ENCODE assay signal across 10 cellular contexts in genomic region chr6:40586800-40587201, GRCh38. TPM values are rescaled to one million over a fixed set of nuclear protein-coding genes. Genes with fewer than 3 reads are reported as not detected.
DNase-seq lines count a peak whose midpoint lies in the region; ATAC-seq lines count a peak whose summit lies in the region.
"Had no signal": no experiment of that assay in that cellular context is flagged by ENCODE, and none has a peak within 500 bp of the region (broad histone marks: within the 10 kb centered on the region; RNA-seq: fewer than 3 reads in every experiment).

No MANE protein-coding gene starts in this region.

- H3K27ac ChIP-seq in aorta (ENCODE audit: low read depth in 1 of 2, low read length in 2 of 2), result no peak overlapping the region
- H3K27ac ChIP-seq: HL-60 had no signal

- no peaks in the 10 kb centered on the region for H3K27me3 ChIP-seq in aorta (ENCODE audit: control insufficient read depth in 1 of 2, insufficient read depth in 2 of 2, low read length in 1 of 2)

- peak overlapping the region; percentile 88 to 93 for H3K4me3 Mint-ChIP-seq in activated T-cell treated with anti-CD3 and anti-CD28 coated beads, Interleukin-2, amount 50 U/mL, for 72 hours
- peak overlapping the region; percentile 85 to 95 (median 90) for H3K4me3 Mint-ChIP-seq in immature natural killer cell
- peak overlapping the region; percentile 90 to 91 for H3K4me3 Mint-ChIP-seq in stimulated activated naive B cell treated with anti-CD40 and anti-IgM and Interleukin-4, amounts not matched to agents 10 μg/mL and 1 μg/mL and 100 μg/mL, for 72 hours

- no peak overlapping the region for H3K27ac Mint-ChIP-seq in activated T-cell treated with anti-CD3 and anti-CD28 coated beads, Interleukin-2, amount 50 U/mL, for 72 hours
- peak overlapping the region in 2 of 6 donors; percentile 70 to 94 for H3K27ac Mint-ChIP-seq in immature natural killer cell
- H3K27ac Mint-ChIP-seq in stimulated activated naive B cell treated with anti-CD40 and anti-IgM and Interleukin-4, amounts not matched to agents 10 μg/mL and 1 μg/mL and 100 μg/mL, for 72 hours, result no peak overlapping the region

- ATAC-seq in activated T-cell treated with anti-CD3 and anti-CD28 coated beads, Interleukin-2, amount 50 U/mL, for 72 hours (replicated peaks in 1 of 2), result no peak
- no peak for ATAC-seq in stimulated activated naive B cell treated with anti-CD40 and anti-IgM and Interleukin-4, amounts not matched to agents 10 μg/mL and 1 μg/mL and 100 μg/mL, for 72 hours (replicated peaks)
- ATAC-seq in aorta (ENCODE audit: low FRiP score), result no peak
- no peak for ATAC-seq in GM21619 (IDR thresholded peaks at IDR 0.05; ENCODE audit: unreplicated experiment)

- peaks cover 31% of the 10 kb centered on the region for H3K27me3 Mint-ChIP-seq in activated T-cell treated with anti-CD3 and anti-CD28 coated beads, Interleukin-2, amount 50 U/mL, for 72 hours (ENCODE audit: low read depth)
- peaks cover 10 to 17% (median 11%) of the 10 kb centered on the region in 3 donors for H3K27me3 Mint-ChIP-seq in immature natural killer cell (ENCODE audit: low read depth in 3 of 3)
- H3K27me3 Mint-ChIP-seq in stimulated activated naive B cell treated with anti-CD40 and anti-IgM and Interleukin-4, amounts not matched to agents 10 μg/mL and 1 μg/mL and 100 μg/mL, for 72 hours, result peaks cover 39 to 58% of the 10 kb centered on the region in 2 donors

- WGBS in aorta, 2 donors, result 1% methylated on average over 38 of the region's 38 CpGs

- H3K4me3 ChIP-seq in aorta (ENCODE audit: low read length in 2 of 2), result peak overlapping the region in 1 of 2 donors; percentile 16

- H3K36me3 Mint-ChIP-seq in activated T-cell treated with anti-CD3 and anti-CD28 coated beads, Interleukin-2, amount 50 U/mL, for 72 hours (ENCODE audit: insufficient read depth in 2 of 2), result no peaks in the 10 kb centered on the region
- H3K36me3 Mint-ChIP-seq in immature natural killer cell, result no peaks in the 10 kb centered on the region
- no peaks in the 10 kb centered on the region for H3K36me3 Mint-ChIP-seq in stimulated activated naive B cell treated with anti-CD40 and anti-IgM and Interleukin-4, amounts not matched to agents 10 μg/mL and 1 μg/mL and 100 μg/mL, for 72 hours

- no peaks in the 10 kb centered on the region for H3K9me3 Mint-ChIP-seq in activated T-cell treated with anti-CD3 and anti-CD28 coated beads, Interleukin-2, amount 50 U/mL, for 72 hours
- no peaks in the 10 kb centered on the region for H3K9me3 Mint-ChIP-seq in immature natural killer cell
- H3K9me3 Mint-ChIP-seq in stimulated activated naive B cell treated with anti-CD40 and anti-IgM and Interleukin-4, amounts not matched to agents 10 μg/mL and 1 μg/mL and 100 μg/mL, for 72 hours, result no peaks in the 10 kb centered on the region

- intact Hi-C loops in aorta (cut with DNase I), result loop anchor here in 1 of 2 donors (5.0 kb wide), 1 partner anchor 604 kb away; no protein-coding TSS in a partner anchor

- H3K4me1 Mint-ChIP-seq in activated T-cell treated with anti-CD3 and anti-CD28 coated beads, Interleukin-2, amount 50 U/mL, for 72 hours (ENCODE audit: low read depth), result peaks cover 6% of the 10 kb centered on the region
- peaks cover 0 to 47% of the 10 kb centered on the region in 2 donors for H3K4me1 Mint-ChIP-seq in immature natural killer cell
- peaks cover 9 to 18% of the 10 kb centered on the region in 2 donors for H3K4me1 Mint-ChIP-seq in stimulated activated naive B cell treated with anti-CD40 and anti-IgM and Interleukin-4, amounts not matched to agents 10 μg/mL and 1 μg/mL and 100 μg/mL, for 72 hours

- in situ Hi-C loops in G401 (cut with HindIII; ENCODE audit: low sequenced_read_pairs), result no loop called here

- H3K36me3 ChIP-seq in aorta (ENCODE audit: control insufficient read depth in 1 of 2, insufficient read depth in 2 of 2, low read length in 1 of 2), result no peaks in the 10 kb centered on the region

- H3K9me3 ChIP-seq in aorta (ENCODE audit: control insufficient read depth, low read length), result no peaks in the 10 kb centered on the region

- peak; percentile 72 for DNase-seq in NCI-H748 (lab: John Stamatoyannopoulos, UW; ENCODE audit: unreplicated experiment)
- no peak for DNase-seq in NCI-H748 treated with DMSO at 0.1 percent for 48 hours (lab: John Stamatoyannopoulos, UW)
- DNase-seq in activated T-cell treated with anti-CD3 and anti-CD28 coated beads, Interleukin-2, amount 50 U/mL, for 72 hours, result peak; percentile 12 to 14
- peak; percentile 16 to 22 (median 22) for DNase-seq in immature natural killer cell
- no peak for DNase-seq in stimulated activated naive B cell treated with anti-CD40 and anti-IgM and Interleukin-4, amounts not matched to agents 10 μg/mL and 1 μg/mL and 100 μg/mL, for 72 hours
- DNase-seq in G401 (ENCODE audit: low spot score), result no peak
- no peak for DNase-seq in aorta

- H3K4me1 ChIP-seq in aorta (ENCODE audit: control insufficient read depth in 1 of 2, insufficient read depth in 2 of 2, low read length in 2 of 2), result no peaks in the 10 kb centered on the region

RNA-seq across cellular contexts. Expression of gene LRFN2, which starts 0.4 kb away (rescaled TPM):
- total RNA-seq in activated T-cell treated with anti-CD3 and anti-CD28 coated beads, Interleukin-2, amount 50 U/mL, for 72 hours, result under 1 TPM in 1 of 2 donors, not detected in 1; 0.12 TPM
- 1 to 10 TPM in 1 of 3 donors, under 1 TPM in 2; 0.67 to 1.8 (median 0.87) TPM for polyA plus RNA-seq in immature natural killer cell
- not detected in 2 replicates for total RNA-seq in G401 (2014; rRNA removed; shearing (Covaris generic))
- not detected for total RNA-seq in aorta
- not detected for polyA plus RNA-seq in aorta
- total RNA-seq: renal cortical epithelial cell had no signal

Comparison
In these comparisons a context has a peak if more than half of its experiments do, and no peak if none do; other contexts are left out.
1. DNase-seq: peak in NCI-H748 (single experiment), activated T-cell treated with anti-CD3 and anti-CD28 coated beads, Interleukin-2, amount 50 U/mL, for 72 hours (2 of 2) and immature natural killer cell (3 of 3); none in NCI-H748 treated with DMSO at 0.1 percent for 48 hours (single experiment), stimulated activated naive B cell treated with anti-CD40 and anti-IgM and Interleukin-4, amounts not matched to agents 10 μg/mL and 1 μg/mL and 100 μg/mL, for 72 hours (single experiment), G401 (single experiment) and aorta (0 of 2).
2. Peak in every context shown above with its lines, with median percentiles within 50 percentile points of each other: H3K4me3 Mint-ChIP-seq.